In the genomic region with DNA sequence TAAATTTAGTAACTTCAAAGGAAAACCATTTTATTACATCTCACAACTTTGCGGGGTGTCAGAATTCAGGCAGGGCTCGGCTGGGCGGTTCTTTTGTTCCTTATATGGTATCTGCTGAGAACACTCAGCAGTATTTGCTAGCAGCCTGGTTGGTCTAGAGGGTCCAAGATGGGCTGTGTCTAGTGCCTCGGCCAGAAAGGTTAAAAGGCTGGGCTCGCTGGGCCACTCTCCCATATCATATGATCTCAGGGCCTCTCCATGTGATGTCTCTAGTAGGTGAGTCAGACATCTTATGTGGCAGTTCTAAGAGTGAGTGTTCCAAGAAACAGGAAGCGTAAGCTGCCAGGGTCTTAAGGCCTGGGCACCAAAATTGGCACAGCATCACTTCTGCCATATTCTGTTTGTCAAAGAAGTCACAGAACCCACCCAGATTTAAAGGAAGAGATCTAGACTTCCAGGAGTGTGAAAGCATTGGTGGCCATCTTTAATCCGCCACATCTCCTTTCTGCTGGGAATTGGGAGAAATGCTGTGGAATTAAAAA, we compare ENCODE assay signal across 1 cellular context.
TF ChIP-seq lines count a peak whose summit lies in the region.

No MANE protein-coding gene starts in this region.

TF ChIP-seq in K562, 482 proteins besides CTCF, POLR2A, EP300 and RAD21 (continued from another document):
- TF ChIP-seq, protein P1, sequence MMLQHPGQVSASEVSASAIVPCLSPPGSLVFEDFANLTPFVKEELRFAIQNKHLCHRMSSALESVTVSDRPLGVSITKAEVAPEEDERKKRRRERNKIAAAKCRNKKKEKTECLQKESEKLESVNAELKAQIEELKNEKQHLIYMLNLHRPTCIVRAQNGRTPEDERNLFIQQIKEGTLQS (IDR thresholded peaks at IDR 0.05): peak; percentile 68
- TF ChIP-seq, protein P1 (CRISPR knock-in tag; conservative IDR thresholded peaks at IDR 0.05): no peak
- TF ChIP-seq ZFX (CRISPR knock-in tag; IDR thresholded peaks at IDR 0.05): no peak
- TF ChIP-seq, protein P2, sequence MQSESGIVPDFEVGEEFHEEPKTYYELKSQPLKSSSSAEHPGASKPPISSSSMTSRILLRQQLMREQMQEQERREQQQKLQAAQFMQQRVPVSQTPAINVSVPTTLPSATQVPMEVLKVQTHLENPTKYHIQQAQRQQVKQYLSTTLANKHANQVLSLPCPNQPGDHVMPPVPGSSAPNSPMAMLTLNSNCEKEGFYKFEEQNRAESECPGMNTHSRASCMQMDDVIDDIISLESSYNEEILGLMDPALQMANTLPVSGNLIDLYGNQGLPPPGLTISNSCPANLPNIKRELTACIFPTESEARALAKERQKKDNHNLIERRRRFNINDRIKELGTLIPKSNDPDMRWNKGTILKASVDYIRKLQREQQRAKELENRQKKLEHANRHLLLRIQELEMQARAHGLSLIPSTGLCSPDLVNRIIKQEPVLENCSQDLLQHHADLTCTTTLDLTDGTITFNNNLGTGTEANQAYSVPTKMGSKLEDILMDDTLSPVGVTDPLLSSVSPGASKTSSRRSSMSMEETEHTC (IDR thresholded peaks at IDR 0.05): 0 out of 2 replicates have a peak, but pooled peaks have one; percentile 44
- peak in 1 of 2 experiments; percentile 43; a peak in 1 of 4 replicates for TF ChIP-seq RCOR1 (IDR thresholded peaks at IDR 0.05; ENCODE audit: borderline replicate concordance in 1 of 2, low read depth in 2 of 2, low read length in 2 of 2)
- TF ChIP-seq ZNF79 (CRISPR knock-in tag; IDR thresholded peaks at IDR 0.05; ENCODE audit: low read depth): no peak
- TF ChIP-seq WHSC1 (IDR thresholded peaks at IDR 0.05; ENCODE audit: low read length): no peak
- no peak for TF ChIP-seq BCL6 (CRISPR knock-in tag; IDR thresholded peaks at IDR 0.05)
- no peak for TF ChIP-seq KDM2B (CRISPR knock-in tag; IDR thresholded peaks at IDR 0.05)
- TF ChIP-seq MYC (IDR thresholded peaks at IDR 0.05; ENCODE audit: low read depth, low read length): no peak
- TF ChIP-seq MYC (CRISPR knock-in tag; IDR thresholded peaks at IDR 0.05; ENCODE audit: borderline replicate concordance, low read depth): no peak
- TF ChIP-seq BRCA1 (IDR thresholded peaks at IDR 0.05): no peak
- TF ChIP-seq BRCA1 (CRISPR knock-in tag; IDR thresholded peaks at IDR 0.05): no peak
- no peak for TF ChIP-seq ERF (CRISPR knock-in tag; IDR thresholded peaks at IDR 0.05)
- TF ChIP-seq, protein P3, sequence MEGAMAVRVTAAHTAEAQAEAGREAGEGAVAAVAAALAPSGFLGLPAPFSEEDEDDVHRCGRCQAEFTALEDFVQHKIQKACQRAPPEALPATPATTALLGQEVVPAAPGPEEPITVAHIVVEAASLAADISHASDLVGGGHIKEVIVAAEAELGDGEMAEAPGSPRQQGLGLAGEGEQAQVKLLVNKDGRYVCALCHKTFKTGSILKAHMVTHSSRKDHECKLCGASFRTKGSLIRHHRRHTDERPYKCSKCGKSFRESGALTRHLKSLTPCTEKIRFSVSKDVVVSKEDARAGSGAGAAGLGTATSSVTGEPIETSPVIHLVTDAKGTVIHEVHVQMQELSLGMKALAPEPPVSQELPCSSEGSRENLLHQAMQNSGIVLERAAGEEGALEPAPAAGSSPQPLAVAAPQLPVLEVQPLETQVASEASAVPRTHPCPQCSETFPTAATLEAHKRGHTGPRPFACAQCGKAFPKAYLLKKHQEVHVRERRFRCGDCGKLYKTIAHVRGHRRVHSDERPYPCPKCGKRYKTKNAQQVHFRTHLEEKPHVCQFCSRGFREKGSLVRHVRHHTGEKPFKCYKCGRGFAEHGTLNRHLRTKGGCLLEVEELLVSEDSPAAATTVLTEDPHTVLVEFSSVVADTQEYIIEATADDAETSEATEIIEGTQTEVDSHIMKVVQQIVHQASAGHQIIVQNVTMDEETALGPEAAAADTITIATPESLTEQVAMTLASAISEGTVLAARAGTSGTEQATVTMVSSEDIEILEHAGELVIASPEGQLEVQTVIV (CRISPR knock-in tag; IDR thresholded peaks at IDR 0.05; ENCODE audit: borderline replicate concordance): no peak
- no peak for TF ChIP-seq RBM22 (IDR thresholded peaks at IDR 0.05; ENCODE audit: low read depth, low read length, poor library complexity, severe bottlenecking)
- TF ChIP-seq CEBPB (tag; IDR thresholded peaks at IDR 0.05): no peak
- no peak for TF ChIP-seq FOXK1 (CRISPR knock-in tag; IDR thresholded peaks at IDR 0.05; ENCODE audit: borderline replicate concordance)
- TF ChIP-seq NFIC (IDR thresholded peaks at IDR 0.05): no peak
- 0 out of 2 replicates have a peak, but pooled peaks have one; percentile 61 for TF ChIP-seq DDX20 (tag; IDR thresholded peaks at IDR 0.05; ENCODE audit: low read depth)
- no peak for TF ChIP-seq CBFB (CRISPR knock-in tag; IDR thresholded peaks at IDR 0.05)
- no peak for TF ChIP-seq ZZZ3 (IDR thresholded peaks at IDR 0.05)
- TF ChIP-seq KLF1 (tag; IDR thresholded peaks at IDR 0.05): no peak
- TF ChIP-seq BACH1 (tag; IDR thresholded peaks at IDR 0.05): peak; percentile 73; the same call in 1 of the 2 replicates
- TF ChIP-seq BRF1 (IDR thresholded peaks at IDR 0.05; ENCODE audit: borderline replicate concordance, extremely low read depth, insufficient read length): no peak
- TF ChIP-seq PHTF2 (CRISPR knock-in tag; IDR thresholded peaks at IDR 0.05): no peak
- TF ChIP-seq RBBP5 (IDR thresholded peaks at IDR 0.05; ENCODE audit: borderline replicate concordance, insufficient read depth, low read length, poor library complexity, severe bottlenecking): no peak
- TF ChIP-seq, protein P4, sequence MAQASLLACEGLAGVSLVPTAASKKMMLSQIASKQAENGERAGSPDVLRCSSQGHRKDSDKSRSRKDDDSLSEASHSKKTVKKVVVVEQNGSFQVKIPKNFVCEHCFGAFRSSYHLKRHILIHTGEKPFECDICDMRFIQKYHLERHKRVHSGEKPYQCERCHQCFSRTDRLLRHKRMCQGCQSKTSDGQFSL (CRISPR knock-in tag; IDR thresholded peaks at IDR 0.05): no peak
- TF ChIP-seq, protein P4 (tag; IDR thresholded peaks at IDR 0.05): no peak
- no peak for TF ChIP-seq OTX1 (CRISPR knock-in tag; IDR thresholded peaks at IDR 0.05)
- no peak for TF ChIP-seq HNRNPLL (IDR thresholded peaks at IDR 0.05; ENCODE audit: low read depth, low read length, poor library complexity, severe bottlenecking)
- TF ChIP-seq ZNF699 (CRISPR knock-in tag; IDR thresholded peaks at IDR 0.05; ENCODE audit: insufficient replicate concordance): no peak
- TF ChIP-seq ZNF408 (CRISPR knock-in tag; IDR thresholded peaks at IDR 0.05; ENCODE audit: low read depth): no peak
- TF ChIP-seq, protein P5, sequence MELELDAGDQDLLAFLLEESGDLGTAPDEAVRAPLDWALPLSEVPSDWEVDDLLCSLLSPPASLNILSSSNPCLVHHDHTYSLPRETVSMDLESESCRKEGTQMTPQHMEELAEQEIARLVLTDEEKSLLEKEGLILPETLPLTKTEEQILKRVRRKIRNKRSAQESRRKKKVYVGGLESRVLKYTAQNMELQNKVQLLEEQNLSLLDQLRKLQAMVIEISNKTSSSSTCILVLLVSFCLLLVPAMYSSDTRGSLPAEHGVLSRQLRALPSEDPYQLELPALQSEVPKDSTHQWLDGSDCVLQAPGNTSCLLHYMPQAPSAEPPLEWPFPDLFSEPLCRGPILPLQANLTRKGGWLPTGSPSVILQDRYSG (tag; conservative IDR thresholded peaks at IDR 0.05; ENCODE audit: low read depth): peak; percentile 66; the same call in 1 of the 2 replicates
- no peak for TF ChIP-seq FOS (IDR thresholded peaks at IDR 0.05; ENCODE audit: extremely low read depth, insufficient read length)
- no peak for TF ChIP-seq EWSR1 (IDR thresholded peaks at IDR 0.05; ENCODE audit: borderline replicate concordance, low read depth, partially characterized antibody)
- no peak for TF ChIP-seq HDGF (IDR thresholded peaks at IDR 0.05)
- TF ChIP-seq HMG20A (CRISPR knock-in tag; conservative IDR thresholded peaks at IDR 0.05): no peak
- TF ChIP-seq, protein P6, sequence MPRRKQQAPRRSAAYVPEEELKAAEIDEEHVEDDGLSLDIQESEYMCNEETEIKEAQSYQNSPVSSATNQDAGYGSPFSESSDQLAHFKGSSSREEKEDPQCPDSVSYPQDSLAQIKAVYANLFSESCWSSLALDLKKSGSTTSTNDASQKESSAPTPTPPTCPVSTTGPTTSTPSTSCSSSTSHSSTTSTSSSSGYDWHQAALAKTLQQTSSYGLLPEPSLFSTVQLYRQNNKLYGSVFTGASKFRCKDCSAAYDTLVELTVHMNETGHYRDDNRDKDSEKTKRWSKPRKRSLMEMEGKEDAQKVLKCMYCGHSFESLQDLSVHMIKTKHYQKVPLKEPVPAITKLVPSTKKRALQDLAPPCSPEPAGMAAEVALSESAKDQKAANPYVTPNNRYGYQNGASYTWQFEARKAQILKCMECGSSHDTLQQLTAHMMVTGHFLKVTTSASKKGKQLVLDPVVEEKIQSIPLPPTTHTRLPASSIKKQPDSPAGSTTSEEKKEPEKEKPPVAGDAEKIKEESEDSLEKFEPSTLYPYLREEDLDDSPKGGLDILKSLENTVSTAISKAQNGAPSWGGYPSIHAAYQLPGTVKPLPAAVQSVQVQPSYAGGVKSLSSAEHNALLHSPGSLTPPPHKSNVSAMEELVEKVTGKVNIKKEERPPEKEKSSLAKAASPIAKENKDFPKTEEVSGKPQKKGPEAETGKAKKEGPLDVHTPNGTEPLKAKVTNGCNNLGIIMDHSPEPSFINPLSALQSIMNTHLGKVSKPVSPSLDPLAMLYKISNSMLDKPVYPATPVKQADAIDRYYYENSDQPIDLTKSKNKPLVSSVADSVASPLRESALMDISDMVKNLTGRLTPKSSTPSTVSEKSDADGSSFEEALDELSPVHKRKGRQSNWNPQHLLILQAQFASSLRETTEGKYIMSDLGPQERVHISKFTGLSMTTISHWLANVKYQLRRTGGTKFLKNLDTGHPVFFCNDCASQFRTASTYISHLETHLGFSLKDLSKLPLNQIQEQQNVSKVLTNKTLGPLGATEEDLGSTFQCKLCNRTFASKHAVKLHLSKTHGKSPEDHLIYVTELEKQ (CRISPR knock-in tag; IDR thresholded peaks at IDR 0.05): no peak
- no peak for TF ChIP-seq NR2C2 (CRISPR knock-in tag; IDR thresholded peaks at IDR 0.05)
- peak; percentile 68 for TF ChIP-seq NR2C2 (tag; IDR thresholded peaks at IDR 0.05)
- no peak for TF ChIP-seq SNRNP70 (optimal IDR thresholded peaks at IDR 0.05; ENCODE audit: low read depth, low read length)
- TF ChIP-seq HNRNPH1 (optimal IDR thresholded peaks at IDR 0.05; ENCODE audit: low read depth, low read length): no peak
- no peak for TF ChIP-seq ETV6 (IDR thresholded peaks at IDR 0.05; ENCODE audit: borderline replicate concordance in 1 of 2, low read depth in 2 of 2, low read length in 1 of 2)
- TF ChIP-seq ETV6 (CRISPR knock-in tag; IDR thresholded peaks at IDR 0.05; ENCODE audit: borderline replicate concordance): no peak
- peak; percentile 67 for TF ChIP-seq MEIS2 (IDR thresholded peaks at IDR 0.05; ENCODE audit: partially characterized antibody)
- TF ChIP-seq, protein P7, sequence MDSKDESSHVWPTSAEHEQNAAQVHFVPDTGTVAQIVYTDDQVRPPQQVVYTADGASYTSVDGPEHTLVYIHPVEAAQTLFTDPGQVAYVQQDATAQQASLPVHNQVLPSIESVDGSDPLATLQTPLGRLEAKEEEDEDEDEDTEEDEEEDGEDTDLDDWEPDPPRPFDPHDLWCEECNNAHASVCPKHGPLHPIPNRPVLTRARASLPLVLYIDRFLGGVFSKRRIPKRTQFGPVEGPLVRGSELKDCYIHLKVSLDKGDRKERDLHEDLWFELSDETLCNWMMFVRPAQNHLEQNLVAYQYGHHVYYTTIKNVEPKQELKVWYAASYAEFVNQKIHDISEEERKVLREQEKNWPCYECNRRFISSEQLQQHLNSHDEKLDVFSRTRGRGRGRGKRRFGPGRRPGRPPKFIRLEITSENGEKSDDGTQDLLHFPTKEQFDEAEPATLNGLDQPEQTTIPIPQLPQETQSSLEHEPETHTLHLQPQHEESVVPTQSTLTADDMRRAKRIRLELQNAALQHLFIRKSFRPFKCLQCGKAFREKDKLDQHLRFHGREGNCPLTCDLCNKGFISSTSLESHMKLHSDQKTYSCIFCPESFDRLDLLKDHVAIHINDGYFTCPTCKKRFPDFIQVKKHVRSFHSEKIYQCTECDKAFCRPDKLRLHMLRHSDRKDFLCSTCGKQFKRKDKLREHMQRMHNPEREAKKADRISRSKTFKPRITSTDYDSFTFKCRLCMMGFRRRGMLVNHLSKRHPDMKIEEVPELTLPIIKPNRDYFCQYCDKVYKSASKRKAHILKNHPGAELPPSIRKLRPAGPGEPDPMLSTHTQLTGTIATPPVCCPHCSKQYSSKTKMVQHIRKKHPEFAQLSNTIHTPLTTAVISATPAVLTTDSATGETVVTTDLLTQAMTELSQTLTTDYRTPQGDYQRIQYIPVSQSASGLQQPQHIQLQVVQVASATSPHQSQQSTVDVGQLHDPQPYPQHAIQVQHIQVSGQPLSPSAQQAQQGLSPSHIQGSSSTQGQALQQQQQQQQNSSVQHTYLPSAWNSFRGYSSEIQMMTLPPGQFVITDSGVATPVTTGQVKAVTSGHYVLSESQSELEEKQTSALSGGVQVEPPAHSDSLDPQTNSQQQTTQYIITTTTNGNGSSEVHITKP (IDR thresholded peaks at IDR 0.05; ENCODE audit: partially characterized antibody): peak; percentile 53
- no peak for TF ChIP-seq U2AF1 (optimal IDR thresholded peaks at IDR 0.05; ENCODE audit: low read depth, low read length)
- TF ChIP-seq, protein P8, sequence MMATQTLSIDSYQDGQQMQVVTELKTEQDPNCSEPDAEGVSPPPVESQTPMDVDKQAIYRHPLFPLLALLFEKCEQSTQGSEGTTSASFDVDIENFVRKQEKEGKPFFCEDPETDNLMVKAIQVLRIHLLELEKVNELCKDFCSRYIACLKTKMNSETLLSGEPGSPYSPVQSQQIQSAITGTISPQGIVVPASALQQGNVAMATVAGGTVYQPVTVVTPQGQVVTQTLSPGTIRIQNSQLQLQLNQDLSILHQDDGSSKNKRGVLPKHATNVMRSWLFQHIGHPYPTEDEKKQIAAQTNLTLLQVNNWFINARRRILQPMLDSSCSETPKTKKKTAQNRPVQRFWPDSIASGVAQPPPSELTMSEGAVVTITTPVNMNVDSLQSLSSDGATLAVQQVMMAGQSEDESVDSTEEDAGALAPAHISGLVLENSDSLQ (IDR thresholded peaks at IDR 0.05): 0 out of 2 replicates have a peak, but pooled peaks have one; percentile 10
TF ChIP-seq in K562: peak in this region for 53.
